Comparison of ENCODE assay signal across 8 cellular contexts in the genomic region with DNA sequence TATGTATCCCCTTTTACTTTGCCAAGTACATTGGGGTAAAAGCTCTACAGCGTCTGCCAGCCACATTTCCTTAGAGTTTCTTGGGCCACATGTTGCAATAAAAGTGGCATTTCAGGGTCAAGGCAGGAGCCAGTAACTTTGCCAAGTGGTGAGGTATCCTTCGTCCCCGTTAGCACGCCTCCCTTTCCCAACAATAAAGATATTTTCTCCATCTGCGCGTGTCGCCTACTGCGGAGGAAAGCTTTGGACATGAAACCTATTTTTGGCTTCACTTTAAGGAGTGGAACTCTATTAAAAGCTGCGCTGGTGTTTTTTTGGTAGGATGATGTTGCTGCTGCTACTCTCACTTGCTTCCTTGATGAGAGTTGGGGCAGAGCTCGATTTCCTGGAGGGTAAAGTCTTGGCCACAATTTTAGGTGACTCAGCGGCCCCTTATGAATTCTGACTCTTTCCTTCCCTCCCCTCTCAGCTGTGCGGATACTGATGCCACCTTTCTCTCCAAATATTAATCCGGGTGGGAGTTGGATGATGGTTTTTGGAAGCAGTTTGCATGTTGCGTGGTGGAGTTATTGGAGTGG. TPM values are rescaled to one million over a fixed set of nuclear protein-coding genes. Genes with fewer than 3 reads are reported as not detected.
DNase-seq lines count a peak whose midpoint lies in the region; ATAC-seq, FAIRE-seq and TF ChIP-seq lines count a peak whose summit lies in the region.

No MANE protein-coding gene starts in this region.

- H3K27ac Mint-ChIP-seq in IgD-negative memory B cell (peak overlapping the region; percentile 99 to 100 (median 99)), natural killer cell (peak overlapping the region; percentile 96 to 99), type B pancreatic cell (peak overlapping the region; percentile 96)

- peaks cover 18 to 47% (median 42%) of the 10 kb centered on the region in 3 donors for H3K4me1 Mint-ChIP-seq in IgD-negative memory B cell
- H3K4me1 Mint-ChIP-seq in natural killer cell: peaks cover 45 to 54% of the 10 kb centered on the region in 2 donors
- H3K4me1 Mint-ChIP-seq in type B pancreatic cell (ENCODE audit: unreplicated experiment): peaks cover 8% of the 10 kb centered on the region

- WGBS in esophagus, 2 donors: 4 to 5% methylated on average over 14 of the region's 14 CpGs

- TF ChIP-seq CTCF in AG10803 (conservative IDR thresholded peaks at IDR 0.05; ENCODE audit: low read length): no peak
- TF ChIP-seq CTCF in natural killer cell (IDR thresholded peaks at IDR 0.05): no peak
- TF ChIP-seq CTCF in type B pancreatic cell (conservative IDR thresholded peaks at IDR 0.05): no peak

- peak overlapping the region; percentile 96 to 100 (median 98) for H3K4me3 Mint-ChIP-seq in IgD-negative memory B cell
- peak overlapping the region; percentile 96 for H3K4me3 Mint-ChIP-seq in natural killer cell
- peak overlapping the region; percentile 93 for H3K4me3 Mint-ChIP-seq in type B pancreatic cell

- peak; percentile 79 for FAIRE-seq in GM19239 (lab: Jason Lieb, UNC)

- H3K27me3 Mint-ChIP-seq in IgD-negative memory B cell (no peaks in the 10 kb centered on the region), natural killer cell (ENCODE audit: low read depth in 2 of 2) (peaks cover 0 to 6% of the 10 kb centered on the region in 2 donors), type B pancreatic cell (no peaks in the 10 kb centered on the region)

- H3K27me3 ChIP-seq in esophagus (ENCODE audit: control insufficient read depth in 1 of 2, insufficient read depth in 2 of 2, low read length in 2 of 2): no peaks in the 10 kb centered on the region

- H3K27ac ChIP-seq in esophagus (ENCODE audit: low read depth in 2 of 2, low read length in 1 of 2): peak overlapping the region; percentile 99 to 100

- no peak for DNase-seq in AG10803 (ENCODE audit: low read depth)
- no peak for DNase-seq in GM19239 (ENCODE audit: insufficient read length, low spot score)
- peak; percentile 30 to 34 for DNase-seq in activated CD4-positive, alpha-beta T cell treated with anti-CD3 and anti-CD28 coated beads, Interleukin-2, amount 50 U/mL, for 4 hours
- DNase-seq in natural killer cell: peak; percentile 22
- DNase-seq in type B pancreatic cell (ENCODE audit: extremely low spot score, unreplicated experiment): no peak
- no peak for DNase-seq in NCI-H1105 treated with DMSO at 0.1 percent for 48 hours (lab: John Stamatoyannopoulos, UW)

- H3K9me3 Mint-ChIP-seq in IgD-negative memory B cell (peaks cover 0 to 7% (median 4%) of the 10 kb centered on the region in 3 donors), natural killer cell (no peaks in the 10 kb centered on the region), type B pancreatic cell (peaks cover 9% of the 10 kb centered on the region)

- H3K4me3 ChIP-seq in AG10803 (ENCODE audit: low read length) (peak overlapping the region; percentile 87), esophagus (ENCODE audit: low read depth in 1 of 2, low read length in 2 of 2) (peak overlapping the region; percentile 91 to 97)

- H3K9me3 ChIP-seq in esophagus (ENCODE audit: control insufficient read depth in 2 of 2, insufficient read depth in 1 of 2, low read depth in 1 of 2, low read length in 1 of 2): no peaks in the 10 kb centered on the region

- H3K4me1 ChIP-seq in esophagus (ENCODE audit: control insufficient read depth in 2 of 2, insufficient read depth in 2 of 2, low read length in 1 of 2): no peaks in the 10 kb centered on the region

- peak; percentile 19 to 34 (median 31) for ATAC-seq in natural killer cell

- intact Hi-C loops in natural killer cell (cut with micrococcal nuclease): loop anchor here (2.0 kb wide), 1 partner anchor 32 kb away; no protein-coding TSS in a partner anchor

- H3K36me3 ChIP-seq in esophagus (ENCODE audit: control insufficient read depth in 2 of 2, insufficient read depth in 2 of 2, low read length in 1 of 2): peaks cover 0 to 2% of the 10 kb centered on the region in 2 donors

- H3K36me3 Mint-ChIP-seq in IgD-negative memory B cell (peaks cover 11% of the 10 kb centered on the region), natural killer cell (no peaks in the 10 kb centered on the region), type B pancreatic cell (peaks cover 45% of the 10 kb centered on the region)

RNA-seq across cellular contexts. Expression of gene CCDC91, which starts 0.9 kb away (rescaled TPM):
- polyA plus RNA-seq in IgD-negative memory B cell (67.5 TPM), esophagus (10 to 100 TPM; 10.6 to 11.8 TPM)
- total RNA-seq in natural killer cell (10 to 100 TPM; 48.8 to 65.8 (median 60.2) TPM), type B pancreatic cell (ENCODE audit: low replicate concordance) (23.2 and 27.4 TPM in 2 replicates)

Comparison
In these comparisons a context has a peak if more than half of its experiments do, and no peak if none do; other contexts are left out.
1. DNase-seq: peak in activated CD4-positive, alpha-beta T cell treated with anti-CD3 and anti-CD28 coated beads, Interleukin-2, amount 50 U/mL, for 4 hours (2 of 2) and natural killer cell (single experiment); none in AG10803 (single experiment), GM19239 (single experiment), type B pancreatic cell (single experiment) and NCI-H1105 treated with DMSO at 0.1 percent for 48 hours (single experiment).
2. Peak in every context shown above with its lines, with median percentiles within 50 percentile points of each other: H3K27ac Mint-ChIP-seq and H3K4me3 Mint-ChIP-seq.